In the genomic region with DNA sequence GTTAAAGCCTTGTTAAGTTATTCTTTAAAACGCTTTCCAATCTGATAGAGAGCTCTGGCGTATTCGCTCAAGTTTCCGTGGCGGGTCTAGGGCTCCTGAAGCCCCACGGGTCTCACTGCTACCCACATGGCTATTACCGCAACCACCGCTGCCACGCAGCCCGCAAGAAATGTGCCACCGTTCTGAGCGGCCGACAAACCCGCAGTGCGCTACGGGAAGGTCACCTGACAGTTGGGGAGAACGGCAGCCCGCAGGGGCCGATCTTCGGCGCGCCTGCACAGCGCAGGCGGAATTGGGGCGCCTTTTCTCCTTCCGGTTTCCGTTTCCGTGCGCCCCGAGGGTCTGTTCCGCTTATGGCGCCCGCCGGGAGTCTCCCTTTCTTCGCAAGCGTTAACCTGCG, we compare ENCODE assay signal across 1 cellular context.
TF ChIP-seq lines count a peak whose summit lies in the region.

No MANE protein-coding gene starts in this region.

TF ChIP-seq in IMR-90, 13 proteins besides CTCF, POLR2A, EP300 and RAD21 (continued from another document):
- TF ChIP-seq, protein P1, sequence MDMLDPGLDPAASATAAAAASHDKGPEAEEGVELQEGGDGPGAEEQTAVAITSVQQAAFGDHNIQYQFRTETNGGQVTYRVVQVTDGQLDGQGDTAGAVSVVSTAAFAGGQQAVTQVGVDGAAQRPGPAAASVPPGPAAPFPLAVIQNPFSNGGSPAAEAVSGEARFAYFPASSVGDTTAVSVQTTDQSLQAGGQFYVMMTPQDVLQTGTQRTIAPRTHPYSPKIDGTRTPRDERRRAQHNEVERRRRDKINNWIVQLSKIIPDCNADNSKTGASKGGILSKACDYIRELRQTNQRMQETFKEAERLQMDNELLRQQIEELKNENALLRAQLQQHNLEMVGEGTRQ (IDR thresholded peaks at IDR 0.05; ENCODE audit: low read depth, low read length): peak; percentile 61
- no peak for TF ChIP-seq MAFK (IDR thresholded peaks at IDR 0.05; ENCODE audit: low read depth, low read length)
